Comparison of ENCODE assay signal across 9 cellular contexts in genomic region chr15:59436774-59437472, GRCh38. TPM values are rescaled to one million over a fixed set of nuclear protein-coding genes. Genes with fewer than 3 reads are reported as not detected.
DNase-seq lines count a peak whose midpoint lies in the region; TF ChIP-seq lines count a peak whose summit lies in the region.
"Had no signal": no experiment of that assay in that cellular context is flagged by ENCODE, and none has a peak within 500 bp of the region (broad histone marks: within the 10 kb centered on the region; RNA-seq: fewer than 3 reads in every experiment).

No MANE protein-coding gene starts in this region.

- H3K9me3 ChIP-seq in OCI-LY1 (ENCODE audit: low read length): no peaks in the 10 kb centered on the region
- H3K9me3 ChIP-seq: neutrophil had no signal

- peak overlapping the region; percentile 60 for H3K9ac ChIP-seq in OCI-LY1 (ENCODE audit: low read length)
- no peak overlapping the region for H3K9ac ChIP-seq in rectal smooth muscle tissue (ENCODE audit: low read length)

- peak; percentile 31 for DNase-seq in GM12865 (ENCODE audit: low read depth)
- DNase-seq in epithelial cell of proximal tubule (ENCODE audit: low read depth): no peak
- DNase-seq in erythroblast (lab: John Stamatoyannopoulos, UW): no peak
- no peak for DNase-seq in stimulated activated CD4-positive, alpha-beta T cell treated with anti-CD3 and anti-CD28 coated beads, Interleukin-4, amount 100 ng/mL, for 24 hours
- no peak for DNase-seq in activated CD4-positive, alpha-beta T cell treated with anti-CD3 and anti-CD28 coated beads for 1 hour
- no peak for DNase-seq in ecto neural progenitor cell (ENCODE audit: low spot score)

- H3K27ac ChIP-seq in OCI-LY1 (ENCODE audit: low read depth, low read length, poor library complexity, severe bottlenecking) (peak overlapping the region; percentile 83), rectal smooth muscle tissue (ENCODE audit: low read depth, low read length) (no peak overlapping the region)
- H3K27ac ChIP-seq: neutrophil had no signal

- H3K27me3 ChIP-seq in OCI-LY1 (ENCODE audit: insufficient read depth, low read length): no peaks in the 10 kb centered on the region
- peaks cover 3% of the 10 kb centered on the region for H3K27me3 ChIP-seq in rectal smooth muscle tissue (ENCODE audit: control insufficient read depth, insufficient read depth, low read length)

- H3K36me3 ChIP-seq in OCI-LY1 (ENCODE audit: insufficient read depth, low read length) (peaks cover 26% of the 10 kb centered on the region), rectal smooth muscle tissue (ENCODE audit: control insufficient read depth, insufficient read depth, low read length) (no peaks in the 10 kb centered on the region)
- H3K36me3 ChIP-seq: neutrophil had no signal

- no peaks in the 10 kb centered on the region for H3F3A ChIP-seq in OCI-LY1 (ENCODE audit: insufficient read depth, low read length)

- no peak for TF ChIP-seq POLR2A in erythroblast (IDR thresholded peaks at IDR 0.05; ENCODE audit: low read length)

- peak overlapping the region; percentile 86 for H3K4me2 ChIP-seq in OCI-LY1 (ENCODE audit: low read length)

- H3K4me1 ChIP-seq in OCI-LY1 (ENCODE audit: insufficient read depth, low read length, severe bottlenecking) (peaks cover 57% of the 10 kb centered on the region), rectal smooth muscle tissue (ENCODE audit: control insufficient read depth, insufficient read depth, low read length) (peaks cover 5% of the 10 kb centered on the region)

- H4K20me1 ChIP-seq in OCI-LY1 (ENCODE audit: insufficient read depth, low read length): no peaks in the 10 kb centered on the region

- H3K79me2 ChIP-seq in OCI-LY1 (ENCODE audit: insufficient read depth, low read length): peaks cover 32% of the 10 kb centered on the region

- TF ChIP-seq CTCF in GM12865 (IDR thresholded peaks at IDR 0.05; ENCODE audit: insufficient read depth, low read depth, low read length, missing control alignments) (no peak), OCI-LY1 (IDR thresholded peaks at IDR 0.05; ENCODE audit: low read length) (no peak), epithelial cell of proximal tubule (conservative IDR thresholded peaks at IDR 0.05; ENCODE audit: low read depth, low read length) (no peak)

- no peak overlapping the region for H3K4me3 ChIP-seq in GM12865 (ENCODE audit: low read depth, low read length)
- peak overlapping the region; percentile 62 for H3K4me3 ChIP-seq in OCI-LY1 (ENCODE audit: low read depth, low read length, poor library complexity, severe bottlenecking)
- H3K4me3 ChIP-seq in epithelial cell of proximal tubule (ENCODE audit: low read depth, low read length): peak overlapping the region; percentile 63
- peak overlapping the region; percentile 68 for H3K4me3 ChIP-seq in rectal smooth muscle tissue (ENCODE audit: low read length)

- no peak overlapping the region for H2AFZ ChIP-seq in OCI-LY1 (ENCODE audit: low read length)

- no peaks in the 10 kb centered on the region for H3K9me2 ChIP-seq in OCI-LY1 (ENCODE audit: low read depth, low read length)

RNA-seq across cellular contexts. Expression of gene FAM81A, which starts 1.1 kb away (rescaled TPM):
- 3.0 and 5.2 TPM in 2 replicates for total RNA-seq in epithelial cell of proximal tubule
